20 cellular contexts compared by ENCODE assay signal in genomic region chr15:95770191-95770590, GRCh38.
DNase-seq lines count a peak whose midpoint lies in the region; ATAC-seq and TF ChIP-seq lines count a peak whose summit lies in the region.
"Had no signal": no experiment of that assay in that cellular context is flagged by ENCODE, and none has a peak within 500 bp of the region (broad histone marks: within the 10 kb centered on the region; RNA-seq: fewer than 3 reads in every experiment).

No MANE protein-coding gene starts in this region.

- no peaks in the 10 kb centered on the region for H3K27me3 ChIP-seq in neural progenitor cell
- no peaks in the 10 kb centered on the region for H3K27me3 ChIP-seq in suprapubic skin
- H3K27me3 ChIP-seq: transverse colon had no signal

- peak overlapping the region; percentile 73 for H3K27ac Mint-ChIP-seq in Calu3 (ENCODE audit: unreplicated experiment)
- peak overlapping the region; percentile 25 for H3K27ac Mint-ChIP-seq in neural progenitor cell
- H3K27ac Mint-ChIP-seq: activated naive CD8-positive, alpha-beta T cell treated with anti-CD3 and anti-CD28 coated beads, Interleukin-2, amount 50 U/mL, for 24 hours; B cell; immature natural killer cell had no signal

- peaks cover 16% of the 10 kb centered on the region for H3K4me1 Mint-ChIP-seq in Calu3 (ENCODE audit: low read depth, unreplicated experiment)
- no peaks in the 10 kb centered on the region for H3K4me1 Mint-ChIP-seq in neural progenitor cell
- H3K4me1 Mint-ChIP-seq: activated naive CD8-positive, alpha-beta T cell treated with anti-CD3 and anti-CD28 coated beads, Interleukin-2, amount 50 U/mL, for 24 hours; B cell; immature natural killer cell had no signal

- no peaks in the 10 kb centered on the region for H3K36me3 ChIP-seq in neural progenitor cell
- H3K36me3 ChIP-seq in suprapubic skin: no peaks in the 10 kb centered on the region
- H3K36me3 ChIP-seq: prostate gland, transverse colon had no signal

- DNase-seq in Calu3 (peak; percentile 69), LHCN-M2 (ENCODE audit: low read depth) (peak; percentile 46), cardiac fibroblast (ENCODE audit: low read depth in 2 of 2) (peak; percentile 49 to 63), neural progenitor cell (ENCODE audit: low spot score) (no peak), suprapubic skin (ENCODE audit: low spot score in 2 of 2) (no peak), globus pallidus (ENCODE audit: low spot score) (no peak)
- DNase-seq in activated CD4-positive, CD25-positive, alpha-beta regulatory T cell (lab: John Stamatoyannopoulos, UW): no peak
- DNase-seq: activated CD4-positive, alpha-beta T cell treated with anti-CD3 and anti-CD28 coated beads for 48 hours; activated naive CD8-positive, alpha-beta T cell treated with anti-CD3 and anti-CD28 coated beads, Interleukin-2, amount 50 U/mL, for 24 hours; activated T-cell treated with anti-CD3 and anti-CD28 coated beads, Interleukin-2, amount 50 U/mL, for 1 hour; DMS79; foreskin melanocyte; immature natural killer cell; MV-4-11; NCI-H345; stimulated activated CD4-positive, alpha-beta T cell treated with anti-CD3 and anti-CD28 coated beads, Interleukin-2, amount 100 ng/mL, for 24 hours; transverse colon had no signal

- H3K4me3 ChIP-seq in cardiac fibroblast (replicated peaks in 1 of 2; ENCODE audit: low read depth in 2 of 2, low read length in 2 of 2) (no peak overlapping the region), neural progenitor cell (no peak overlapping the region), suprapubic skin (no peak overlapping the region)
- H3K4me3 ChIP-seq: prostate gland, transverse colon had no signal

- H3K27me3 Mint-ChIP-seq in Calu3 (ENCODE audit: unreplicated experiment) (no peaks in the 10 kb centered on the region), neural progenitor cell (ENCODE audit: insufficient read depth, low read depth) (peaks cover 2% of the 10 kb centered on the region)
- H3K27me3 Mint-ChIP-seq: B cell had no signal

- no peaks in the 10 kb centered on the region for H3F3A ChIP-seq in neural progenitor cell (ENCODE audit: low read depth)

- H3K4me2 ChIP-seq in neural progenitor cell: no peak overlapping the region

- H3K36me3 Mint-ChIP-seq in Calu3 (ENCODE audit: insufficient read depth, unreplicated experiment) (no peaks in the 10 kb centered on the region), neural progenitor cell (no peaks in the 10 kb centered on the region)

- ATAC-seq in GM19455 (IDR thresholded peaks at IDR 0.05; ENCODE audit: unreplicated experiment): no peak
- ATAC-seq: activated naive CD8-positive, alpha-beta T cell treated with anti-CD3 and anti-CD28 coated beads, Interleukin-2, amount 50 U/mL, for 24 hours had no signal

- no peaks in the 10 kb centered on the region for H3K79me2 ChIP-seq in neural progenitor cell (ENCODE audit: low read depth)

- H3K9me3 ChIP-seq in neural progenitor cell (ENCODE audit: low read depth): no peaks in the 10 kb centered on the region
- no peaks in the 10 kb centered on the region for H3K9me3 ChIP-seq in suprapubic skin
- H3K9me3 ChIP-seq: prostate gland, transverse colon had no signal

- TF ChIP-seq POLR2A in suprapubic skin (IDR thresholded peaks at IDR 0.05): no peak

- no TSS peak for BruUV-seq in Calu3 (replicated peaks; lab: Mats Ljungman, UMichigan)

- no peak for TF ChIP-seq CTCF in Calu3 (IDR thresholded peaks at IDR 0.05; ENCODE audit: unreplicated experiment)
- TF ChIP-seq CTCF in cardiac fibroblast (IDR thresholded peaks at IDR 0.05; ENCODE audit: low read depth, low read length): no peak
- TF ChIP-seq CTCF in neural progenitor cell (IDR thresholded peaks at IDR 0.05): no peak
- TF ChIP-seq CTCF in suprapubic skin (IDR thresholded peaks at IDR 0.05): no peak

- no peak overlapping the region for H3K9ac ChIP-seq in neural progenitor cell

- H3K4me3 Mint-ChIP-seq in Calu3 (ENCODE audit: low read depth, unreplicated experiment) (peak overlapping the region; percentile 25), neural progenitor cell (no peak overlapping the region)
- H3K4me3 Mint-ChIP-seq: activated naive CD8-positive, alpha-beta T cell treated with anti-CD3 and anti-CD28 coated beads, Interleukin-2, amount 50 U/mL, for 24 hours; B cell; immature natural killer cell had no signal

- no peak for TF ChIP-seq EP300 in suprapubic skin (IDR thresholded peaks at IDR 0.05)

- H3K9me3 Mint-ChIP-seq in Calu3 (ENCODE audit: low read depth, unreplicated experiment) (peaks cover 2% of the 10 kb centered on the region), neural progenitor cell (peaks cover 5% of the 10 kb centered on the region)
- H3K9me3 Mint-ChIP-seq: activated naive CD8-positive, alpha-beta T cell treated with anti-CD3 and anti-CD28 coated beads, Interleukin-2, amount 50 U/mL, for 24 hours had no signal

- CTCF ChIA-PET in Calu3 (lab: Charles Lee): interaction anchor here (0.6 to 1.2 kb wide), 3 partner anchors 22 to 139 kb away, joined by 3 to 4 read pairs (median 4); no protein-coding TSS in a partner anchor

- intact Hi-C loops in Calu3 (cut with micrococcal nuclease; ENCODE audit: unreplicated experiment): loop anchor here (2.0 to 5.0 kb wide), 2 partner anchors 283 to 557 kb away; no protein-coding TSS in a partner anchor

- no peaks in the 10 kb centered on the region for H4K20me1 ChIP-seq in neural progenitor cell (ENCODE audit: low read depth)

- H2AFZ ChIP-seq in neural progenitor cell (replicated peaks): peak overlapping the region; percentile 8

- H3K4me1 ChIP-seq in neural progenitor cell (peaks cover 8% of the 10 kb centered on the region), suprapubic skin (no peaks in the 10 kb centered on the region)
- H3K4me1 ChIP-seq: prostate gland, transverse colon had no signal

- H3K27ac ChIP-seq in neural progenitor cell (no peak overlapping the region), suprapubic skin (no peak overlapping the region)
- H3K27ac ChIP-seq: prostate gland, transverse colon had no signal

Comparison
In these comparisons a context has a peak if more than half of its experiments do, and no peak if none do; other contexts are left out.
1. DNase-seq: peak in Calu3 (single experiment), LHCN-M2 (single experiment) and cardiac fibroblast (2 of 2); none in neural progenitor cell (single experiment), suprapubic skin (0 of 2), activated CD4-positive, CD25-positive, alpha-beta regulatory T cell (0 of 4) and globus pallidus (single experiment).